In genomic region chr9:100063185-100063584, GRCh38 we compare ENCODE assay signal across 1 cellular context.
TF ChIP-seq lines count a peak whose summit lies in the region.

No MANE protein-coding gene starts in this region.

TF ChIP-seq in SK-N-SH treated with all-trans-retinoic acid at 6 μM for 48 hours, 23 proteins besides CTCF, POLR2A, EP300 and RAD21 (continued from another document):
- TF ChIP-seq POU6F1 (CRISPR knock-in tag; IDR thresholded peaks at IDR 0.05; ENCODE audit: borderline replicate concordance, low read depth) (no peak), ZFP3 (CRISPR knock-in tag; IDR thresholded peaks at IDR 0.05) (no peak)
